In genomic region chr2:188852752-188853151, GRCh38 we compare ENCODE assay signal across 21 cellular contexts.
A peak's percentile ranks its signal among the peaks of the same experiment; 100 is the strongest.
DNase-seq lines count a peak whose midpoint lies in the region; FAIRE-seq and TF ChIP-seq lines count a peak whose summit lies in the region.
"Had no signal": no experiment of that assay in that cellular context is flagged by ENCODE, and none has a peak within 500 bp of the region (broad histone marks: within the 10 kb centered on the region; RNA-seq: fewer than 3 reads in every experiment).

No MANE protein-coding gene starts in this region.

- H3K4me3 ChIP-seq in endothelial cell of umbilical vein (replicated peaks in 1 of 3; ENCODE audit: insufficient read depth in 1 of 3, low read depth in 1 of 3, low read length in 3 of 3) (no peak overlapping the region), Caco-2 (ENCODE audit: low read depth, low read length) (no peak overlapping the region)
- H3K4me3 ChIP-seq: BLaER1 treated with 17β-estradiol and CSF1 and Interleukin-3, amounts not matched to agents 10 nM and 100 nM; coronary artery; mucosa of descending colon; sigmoid colon had no signal

- H4K20me1 ChIP-seq in endothelial cell of umbilical vein (replicated peaks; ENCODE audit: control insufficient read depth, extremely low read depth, insufficient read depth, low read length): no peaks in the 10 kb centered on the region
- H4K20me1 ChIP-seq: BLaER1 treated with 17β-estradiol and CSF1 and Interleukin-3, amounts not matched to agents 10 nM and 100 nM had no signal

- TF ChIP-seq RAD21 in Ishikawa (IDR thresholded peaks at IDR 0.05; ENCODE audit: low read depth): no peak

- no peak overlapping the region for H2AFZ ChIP-seq in endothelial cell of umbilical vein (ENCODE audit: low read depth, low read length)

- peaks cover 35% of the 10 kb centered on the region for H3K4me1 Mint-ChIP-seq in nephron
- H3K4me1 Mint-ChIP-seq in Caco-2 (ENCODE audit: low read depth, unreplicated experiment): no peaks in the 10 kb centered on the region
- H3K4me1 Mint-ChIP-seq: IgD-negative memory B cell, T-helper 17 cell had no signal

- H3K4me1 ChIP-seq in endothelial cell of umbilical vein (ENCODE audit: control insufficient read depth, extremely low read depth, insufficient read depth, low read length): peaks cover 13% of the 10 kb centered on the region
- H3K4me1 ChIP-seq in Caco-2: no peaks in the 10 kb centered on the region
- H3K4me1 ChIP-seq: BLaER1 treated with 17β-estradiol and CSF1 and Interleukin-3, amounts not matched to agents 10 nM and 100 nM had no signal

- no peak overlapping the region for H3K4me2 ChIP-seq in endothelial cell of umbilical vein (ENCODE audit: insufficient read depth, low read length)
- H3K4me2 ChIP-seq: BLaER1 treated with 17β-estradiol and CSF1 and Interleukin-3, amounts not matched to agents 10 nM and 100 nM had no signal

- H3K9me3 ChIP-seq in endothelial cell of umbilical vein (replicated peaks; ENCODE audit: control insufficient read depth, insufficient read depth, low read length): no peaks in the 10 kb centered on the region
- H3K9me3 ChIP-seq in Caco-2: no peaks in the 10 kb centered on the region
- H3K9me3 ChIP-seq: BLaER1 treated with 17β-estradiol and CSF1 and Interleukin-3, amounts not matched to agents 10 nM and 100 nM; mucosa of descending colon; sigmoid colon had no signal

- intact Hi-C loops in endothelial cell of umbilical vein (cut with micrococcal nuclease): no loop called here
- intact Hi-C loops in Caco-2 (cut with micrococcal nuclease; ENCODE audit: unreplicated experiment): no loop called here

- H3K9me3 Mint-ChIP-seq in nephron (peaks cover 5% of the 10 kb centered on the region), Caco-2 (ENCODE audit: unreplicated experiment) (no peaks in the 10 kb centered on the region)

- FAIRE-seq in endothelial cell of umbilical vein (lab: Jason Lieb, UNC) (no peak), RCC 7860 (lab: Jason Lieb, UNC) (no peak)

- H3K4me3 Mint-ChIP-seq in nephron: no peak overlapping the region
- no peak overlapping the region for H3K4me3 Mint-ChIP-seq in Caco-2 (ENCODE audit: unreplicated experiment)
- H3K4me3 Mint-ChIP-seq: IgD-negative memory B cell, T-helper 17 cell had no signal

- H3K36me3 ChIP-seq in endothelial cell of umbilical vein (ENCODE audit: control insufficient read depth in 2 of 2, extremely low read depth in 1 of 2, insufficient read depth in 2 of 2, low read length in 2 of 2) (no peaks in the 10 kb centered on the region), Caco-2 (ENCODE audit: control insufficient read depth, insufficient read depth, low read length) (no peaks in the 10 kb centered on the region)
- H3K36me3 ChIP-seq: BLaER1 treated with 17β-estradiol and CSF1 and Interleukin-3, amounts not matched to agents 10 nM and 100 nM; sigmoid colon had no signal

- BruUV-seq in endothelial cell of umbilical vein (replicated peaks; lab: Mats Ljungman, UMichigan) (no TSS peak), Caco-2 (replicated peaks; lab: Mats Ljungman, UMichigan) (no TSS peak)

- H3K27me3 Mint-ChIP-seq in nephron (ENCODE audit: low read depth) (no peaks in the 10 kb centered on the region), Caco-2 (ENCODE audit: insufficient read depth, unreplicated experiment) (no peaks in the 10 kb centered on the region)
- H3K27me3 Mint-ChIP-seq: IgD-negative memory B cell, T-helper 17 cell had no signal

- H3K9ac ChIP-seq in endothelial cell of umbilical vein (replicated peaks; ENCODE audit: extremely low read depth, insufficient read depth, low read length): no peak overlapping the region
- H3K9ac ChIP-seq: BLaER1 treated with 17β-estradiol and CSF1 and Interleukin-3, amounts not matched to agents 10 nM and 100 nM had no signal

- dilution Hi-C loops in endothelial cell of umbilical vein (cut with MboI; ENCODE audit: extremely low pct_ligation_motif_present, low sequenced_read_pairs): no loop called here

- peak overlapping the region; percentile 65 to 76 (median 73) for H3K27ac Mint-ChIP-seq in nephron
- no peak overlapping the region for H3K27ac Mint-ChIP-seq in Caco-2 (ENCODE audit: unreplicated experiment)
- H3K27ac Mint-ChIP-seq: IgD-negative memory B cell, T-helper 17 cell had no signal

- no peak overlapping the region for H3K27ac ChIP-seq in endothelial cell of umbilical vein (ENCODE audit: insufficient read depth, low read depth, low read length)
- H3K27ac ChIP-seq: BLaER1 treated with 17β-estradiol and CSF1 and Interleukin-3, amounts not matched to agents 10 nM and 100 nM; coronary artery; epithelial cell of prostate; sigmoid colon had no signal

- TF ChIP-seq EP300 in Ishikawa (IDR thresholded peaks at IDR 0.05; ENCODE audit: borderline replicate concordance): no peak

- no peaks in the 10 kb centered on the region for H3K27me3 ChIP-seq in endothelial cell of umbilical vein (ENCODE audit: control insufficient read depth in 2 of 2, insufficient read depth in 2 of 2, low read length in 2 of 2)
- no peaks in the 10 kb centered on the region for H3K27me3 ChIP-seq in Caco-2 (replicated peaks; ENCODE audit: control insufficient read depth, insufficient read depth, low read length)
- H3K27me3 ChIP-seq: BLaER1 treated with 17β-estradiol and CSF1 and Interleukin-3, amounts not matched to agents 10 nM and 100 nM; sigmoid colon had no signal

- POLR2A ChIA-PET in endothelial cell of umbilical vein (lab: Charles Lee) (no interaction called here), Caco-2 (lab: Charles Lee) (no interaction called here)

- DNase-seq in DMS53 (lab: John Stamatoyannopoulos, UW) (peak; percentile 9), endothelial cell of umbilical vein (ENCODE audit: low read depth, low spot score) (peak; percentile 9), NCI-H510A (lab: John Stamatoyannopoulos, UW) (no peak), RCC 7860 (ENCODE audit: low spot score) (no peak), Caco-2 (no peak)
- DNase-seq: activated gamma-delta T cell; anterior cingulate cortex; DMS79; kidney glomerular epithelial cell; mucosa of descending colon; NK-92 treated with Interleukin-12 subunit alpha and Interleukin-12 subunit beta, amount 100 ng/mL, for 24 hours; occipital lobe; sigmoid colon; stimulated activated CD4-positive, alpha-beta T cell treated with anti-CD3 and anti-CD28 coated beads, Interleukin-2, amount 100 ng/mL, for 48 hours; T-helper 17 cell had no signal

- TF ChIP-seq CTCF in endothelial cell of umbilical vein (IDR thresholded peaks at IDR 0.05; ENCODE audit: extremely low read depth in 1 of 2, insufficient read depth in 1 of 2, low read depth in 1 of 2, low read length in 2 of 2) (no peak), nephron (IDR thresholded peaks at IDR 0.05; ENCODE audit: unreplicated experiment in 3 of 3) (no peak), Caco-2 (IDR thresholded peaks at IDR 0.05; ENCODE audit: insufficient read depth in 1 of 2, low read depth in 1 of 2, low read length in 1 of 2, severe bottlenecking in 1 of 2, unreplicated experiment in 1 of 2) (no peak)

- H3K79me2 ChIP-seq in endothelial cell of umbilical vein (ENCODE audit: control insufficient read depth, insufficient read depth, low read length): no peaks in the 10 kb centered on the region

- H3K36me3 Mint-ChIP-seq in nephron (ENCODE audit: low read depth): no peaks in the 10 kb centered on the region
- H3K36me3 Mint-ChIP-seq in Caco-2 (ENCODE audit: insufficient read depth, unreplicated experiment): no peaks in the 10 kb centered on the region
- H3K36me3 Mint-ChIP-seq: IgD-negative memory B cell had no signal

- no peak for TF ChIP-seq POLR2A in endothelial cell of umbilical vein (IDR thresholded peaks at IDR 0.05; ENCODE audit: low read depth, low read length)

- H3K9me1 ChIP-seq in endothelial cell of umbilical vein (replicated peaks; ENCODE audit: control insufficient read depth, extremely low read depth, insufficient read depth, low read length): no peaks in the 10 kb centered on the region

- CTCF ChIA-PET in endothelial cell of umbilical vein (lab: Charles Lee): no interaction called here
- CTCF ChIA-PET in Caco-2 (lab: Charles Lee): no interaction called here

TF ChIP-seq in Ishikawa, 13 proteins besides CTCF, POLR2A, EP300 and RAD21:
- TF ChIP-seq FOXM1 (IDR thresholded peaks at IDR 0.05; ENCODE audit: borderline replicate concordance, low read depth) (no peak; the same call in 1 of the 2 replicates), YY1 (IDR thresholded peaks at IDR 0.05; ENCODE audit: low read depth) (peak; percentile 53; the same call in 1 of the 2 replicates), CEBPB (IDR thresholded peaks at IDR 0.05) (peak; percentile 44; the same call in 1 of the 2 replicates), NFIC (IDR thresholded peaks at IDR 0.05) (peak; percentile 55), TEAD4 (IDR thresholded peaks at IDR 0.05) (peak; percentile 15; the same call in 1 of the 2 replicates), CREB1 (IDR thresholded peaks at IDR 0.05; ENCODE audit: low read depth) (no peak)
TF ChIP-seq in Ishikawa: peak in this region for 4.

TF ChIP-seq in endothelial cell of umbilical vein, 7 proteins besides CTCF, POLR2A, EP300 and RAD21:
- no peak for TF ChIP-seq POLR2AphosphoS5 (IDR thresholded peaks at IDR 0.05; ENCODE audit: insufficient read depth, low read depth, low read length)
- no peak for TF ChIP-seq FOS (IDR thresholded peaks at IDR 0.05; ENCODE audit: borderline replicate concordance, insufficient read depth, low read length)
- TF ChIP-seq MYC (IDR thresholded peaks at IDR 0.05; ENCODE audit: low read depth, low read length): no peak
- no peak for TF ChIP-seq EZH2 (IDR thresholded peaks at IDR 0.05; ENCODE audit: borderline replicate concordance, low read depth, low read length, severe bottlenecking)
- TF ChIP-seq GATA2 (IDR thresholded peaks at IDR 0.05; ENCODE audit: insufficient read depth, insufficient read length, low read depth, low read length): no peak
- TF ChIP-seq JUN (IDR thresholded peaks at IDR 0.05; ENCODE audit: borderline replicate concordance, insufficient read depth, insufficient read length, low read depth): no peak
- TF ChIP-seq, protein P1, sequence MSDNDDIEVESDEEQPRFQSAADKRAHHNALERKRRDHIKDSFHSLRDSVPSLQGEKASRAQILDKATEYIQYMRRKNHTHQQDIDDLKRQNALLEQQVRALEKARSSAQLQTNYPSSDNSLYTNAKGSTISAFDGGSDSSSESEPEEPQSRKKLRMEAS (IDR thresholded peaks at IDR 0.05; ENCODE audit: insufficient read depth, insufficient read length): no peak

Comparison
In these comparisons a context has a peak if more than half of its experiments do, and no peak if none do; other contexts are left out.
1. DNase-seq: peak in DMS53 (single experiment) and endothelial cell of umbilical vein (single experiment); none in NCI-H510A (single experiment), RCC 7860 (single experiment) and Caco-2 (0 of 2).